ENCODE assay signal across 16 cellular contexts in the genomic region with DNA sequence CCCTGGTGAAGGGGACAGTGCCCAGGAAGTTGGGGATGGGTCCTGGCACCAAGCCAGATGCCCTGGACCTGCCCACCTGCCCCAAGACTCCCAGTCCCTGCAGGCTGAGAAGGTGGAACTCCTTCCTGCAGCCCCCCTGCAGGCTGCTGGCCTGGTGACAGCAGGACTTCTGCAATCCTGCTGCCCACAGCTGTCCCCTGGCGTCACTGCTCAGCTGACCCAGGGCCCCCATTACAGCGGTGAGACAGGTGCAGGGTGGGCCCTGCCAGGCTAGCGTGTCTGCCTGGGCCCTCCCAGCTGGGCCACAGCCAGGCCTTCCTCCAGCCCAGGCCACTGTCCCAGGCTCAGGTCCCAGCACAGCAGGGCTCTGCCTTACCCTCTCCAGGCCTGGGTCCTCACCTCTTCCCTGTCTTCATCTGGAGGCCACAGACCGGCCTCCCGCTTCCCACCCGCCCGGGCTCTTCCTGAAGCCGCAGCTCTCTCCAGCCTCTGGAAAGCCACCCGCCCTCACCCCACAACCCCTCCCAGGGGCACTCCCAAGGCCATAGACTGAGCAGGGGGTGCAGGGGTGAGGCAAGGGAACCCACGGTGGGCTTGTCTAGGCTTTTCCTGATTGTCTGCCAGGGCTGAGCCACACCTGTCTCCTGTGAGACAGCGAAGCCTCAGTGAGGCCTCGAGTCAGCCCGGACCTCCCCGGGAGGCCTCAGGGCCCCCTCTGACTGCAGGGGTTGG. TPM values are rescaled to one million over a fixed set of nuclear protein-coding genes. Genes with fewer than 3 reads are reported as not detected.
A peak's percentile ranks its signal among the peaks of the same experiment; 100 is the strongest.
DNase-seq lines count a peak whose midpoint lies in the region; ATAC-seq and TF ChIP-seq lines count a peak whose summit lies in the region.
"Had no signal": no experiment of that assay in that cellular context is flagged by ENCODE, and none has a peak within 500 bp of the region (broad histone marks: within the 10 kb centered on the region; RNA-seq: fewer than 3 reads in every experiment).

No MANE protein-coding gene starts in this region.

- H3K27me3 ChIP-seq in SJCRH30 (no peaks in the 10 kb centered on the region), upper lobe of right lung (no peaks in the 10 kb centered on the region)

- intact Hi-C loops in upper lobe of right lung (cut with DNase I): no loop called here

- no peak overlapping the region for H3K4me3 ChIP-seq in SJCRH30
- H3K4me3 ChIP-seq in upper lobe of right lung: no peak overlapping the region
- H3K4me3 ChIP-seq: GM23338 had no signal

- H3K27ac ChIP-seq in SJCRH30 (peak overlapping the region; percentile 65), upper lobe of right lung (no peak overlapping the region)

- H3K27ac Mint-ChIP-seq in stimulated activated naive CD8-positive, alpha-beta T cell treated with anti-CD3 and anti-CD28 coated beads, Interleukin-15, amount 100 ng/mL, for 72 hours: no peak overlapping the region
- H3K27ac Mint-ChIP-seq: GM23338 had no signal

- H3K4me1 ChIP-seq in SJCRH30: peaks cover 25% of the 10 kb centered on the region
- H3K4me1 ChIP-seq in upper lobe of right lung: no peaks in the 10 kb centered on the region

- H3K9me3 Mint-ChIP-seq in stimulated activated naive CD8-positive, alpha-beta T cell treated with anti-CD3 and anti-CD28 coated beads, Interleukin-15, amount 100 ng/mL, for 72 hours: peaks cover 0 to 10% of the 10 kb centered on the region in 2 donors

- H3K27me3 Mint-ChIP-seq in stimulated activated naive CD8-positive, alpha-beta T cell treated with anti-CD3 and anti-CD28 coated beads, Interleukin-15, amount 100 ng/mL, for 72 hours: no peaks in the 10 kb centered on the region

- no peaks in the 10 kb centered on the region for H3K9me3 ChIP-seq in SJCRH30 (replicated peaks)
- H3K9me3 ChIP-seq in upper lobe of right lung: no peaks in the 10 kb centered on the region

- DNase-seq in stimulated activated naive CD8-positive, alpha-beta T cell treated with anti-CD3 and anti-CD28 coated beads, Interleukin-15, amount 100 ng/mL, for 72 hours: no peak
- DNase-seq in stimulated activated naive CD8-positive, alpha-beta T cell treated with anti-CD3 and anti-CD28 coated beads, Interleukin-15, Interleukin-2, amounts not matched to agents 100 U/mL and 50 U/mL, for 24 hours: no peak
- DNase-seq in SJCRH30: peak; percentile 94 to 95
- DNase-seq in myocyte (ENCODE audit: low read depth): peak; percentile 91
- DNase-seq in upper lobe of right lung: no peak
- no peak for DNase-seq in superior temporal gyrus (ENCODE audit: extremely low spot score)
- DNase-seq in DMS79 (lab: John Stamatoyannopoulos, UW): no peak
- DNase-seq: C1 segment of cervical spinal cord; DND-41; NCI-H2029; NCI-H2227 treated with DMSO at 0.1 percent for 48 hours; NK-92 treated with Interleukin-12 subunit alpha and Interleukin-12 subunit beta, amount 100 ng/mL, for 24 hours; OCI-M1; RPMI8226 had no signal

- ATAC-seq in stimulated activated naive CD8-positive, alpha-beta T cell treated with anti-CD3 and anti-CD28 coated beads, Interleukin-15, amount 100 ng/mL, for 72 hours: peak; percentile 21
- ATAC-seq in stimulated activated naive CD8-positive, alpha-beta T cell treated with anti-CD3 and anti-CD28 coated beads, Interleukin-15, Interleukin-2, amounts not matched to agents 100 U/mL and 50 U/mL, for 24 hours: no peak
- ATAC-seq in upper lobe of right lung (peak; percentile 8), HG02840 (IDR thresholded peaks at IDR 0.05; ENCODE audit: low FRiP score, unreplicated experiment) (no peak)

- no peak overlapping the region for H3K4me3 Mint-ChIP-seq in stimulated activated naive CD8-positive, alpha-beta T cell treated with anti-CD3 and anti-CD28 coated beads, Interleukin-15, amount 100 ng/mL, for 72 hours
- H3K4me3 Mint-ChIP-seq: GM23338 had no signal

- H3K36me3 ChIP-seq in SJCRH30: no peaks in the 10 kb centered on the region
- no peaks in the 10 kb centered on the region for H3K36me3 ChIP-seq in upper lobe of right lung

- no peak for TF ChIP-seq CTCF in upper lobe of right lung (IDR thresholded peaks at IDR 0.05)

- no peaks in the 10 kb centered on the region for H3K4me1 Mint-ChIP-seq in stimulated activated naive CD8-positive, alpha-beta T cell treated with anti-CD3 and anti-CD28 coated beads, Interleukin-15, amount 100 ng/mL, for 72 hours

RNA-seq across cellular contexts. Expression of a gene that starts 8.8 kb away (rescaled TPM):
- 10.4 and 10.5 TPM in 2 replicates for total RNA-seq in SJCRH30 (2014; rRNA removed; shearing (Covaris generic))
- 8.5 and 10.1 TPM in 2 replicates for total RNA-seq in myocyte
- polyA plus RNA-seq in myocyte (2012): 1.9 TPM
- total RNA-seq in upper lobe of right lung: not detected

RNA-seq across cellular contexts. Expression of a gene that starts 11.5 kb away (rescaled TPM):
- total RNA-seq in SJCRH30 (2014; rRNA removed; shearing (Covaris generic)): 3.9 and 4.1 TPM in 2 replicates
- total RNA-seq in myocyte: 59.5 and 61.3 TPM in 2 replicates
- 27.2 TPM for polyA plus RNA-seq in myocyte (2012)
- 0.90 TPM for total RNA-seq in upper lobe of right lung
- polyA plus RNA-seq: GM23338 had no signal

RNA-seq across cellular contexts. Expression of a gene that starts 49.9 kb away (rescaled TPM):
- total RNA-seq in SJCRH30 (2014; rRNA removed; shearing (Covaris generic)): 2.6 and 3.1 TPM in 2 replicates
- 7.4 and 8.5 TPM in 2 replicates for total RNA-seq in myocyte
- 3.4 TPM for polyA plus RNA-seq in myocyte (2012)
- total RNA-seq in upper lobe of right lung: 0.35 TPM

RNA-seq across cellular contexts. Expression of a gene that starts 53.5 kb away (rescaled TPM):
- 59.8 and 71.1 TPM in 2 replicates for total RNA-seq in SJCRH30 (2014; rRNA removed; shearing (Covaris generic))
- total RNA-seq in myocyte: 13.6 and 15.6 TPM in 2 replicates
- polyA plus RNA-seq in myocyte (2012): 32.9 TPM
- 47.2 TPM for total RNA-seq in upper lobe of right lung

Comparison
In these comparisons a context has a peak if more than half of its experiments do, and no peak if none do; other contexts are left out.
1. ATAC-seq: peak in stimulated activated naive CD8-positive, alpha-beta T cell treated with anti-CD3 and anti-CD28 coated beads, Interleukin-15, amount 100 ng/mL, for 72 hours (single experiment) and upper lobe of right lung (single experiment); none in stimulated activated naive CD8-positive, alpha-beta T cell treated with anti-CD3 and anti-CD28 coated beads, Interleukin-15, Interleukin-2, amounts not matched to agents 100 U/mL and 50 U/mL, for 24 hours (single experiment) and HG02840 (single experiment).
2. DNase-seq: peak in SJCRH30 (2 of 2) and myocyte (single experiment); none in stimulated activated naive CD8-positive, alpha-beta T cell treated with anti-CD3 and anti-CD28 coated beads, Interleukin-15, amount 100 ng/mL, for 72 hours (0 of 2), stimulated activated naive CD8-positive, alpha-beta T cell treated with anti-CD3 and anti-CD28 coated beads, Interleukin-15, Interleukin-2, amounts not matched to agents 100 U/mL and 50 U/mL, for 24 hours (single experiment), upper lobe of right lung (single experiment), superior temporal gyrus (single experiment) and DMS79 (single experiment).
3. RNA of a gene that starts 11.5 kb away (total RNA-seq): 59.5 to 61.3 TPM in myocyte; 3.9 to 4.1 TPM in SJCRH30 and 0.90 TPM in upper lobe of right lung (single experiment); every median in the first group is over 10 times any median in the second.